In genomic region chr9:136403538-136403914, GRCh38 we compare ENCODE assay signal across 1 cellular context.
A peak's percentile ranks its signal among the peaks of the same experiment; 100 is the strongest.
TF ChIP-seq lines count a peak whose summit lies in the region.

No MANE protein-coding gene starts in this region.

TF ChIP-seq in GM12878, 131 proteins besides CTCF, POLR2A, EP300 and RAD21 (continued from another document):
- peak; percentile 79 for TF ChIP-seq ZNF687 (IDR thresholded peaks at IDR 0.05)
- no peak for TF ChIP-seq NR2C2 (IDR thresholded peaks at IDR 0.05; ENCODE audit: borderline replicate concordance, control insufficient read depth, insufficient read length, low read depth)
- no peak for TF ChIP-seq ZNF274 (IDR thresholded peaks at IDR 0.05; ENCODE audit: insufficient read depth, insufficient read length)
- TF ChIP-seq PAX5 (IDR thresholded peaks at IDR 0.05; ENCODE audit: borderline replicate concordance, low read depth, low read length), result no peak
- no peak for TF ChIP-seq TCF3 (IDR thresholded peaks at IDR 0.05; ENCODE audit: borderline replicate concordance, insufficient read depth, low read depth, low read length)
- no peak for TF ChIP-seq ZBTB40 (IDR thresholded peaks at IDR 0.05; ENCODE audit: borderline replicate concordance)
- peak; percentile 45; the same call in 1 of the 2 replicates for TF ChIP-seq POLR2AphosphoS2 (IDR thresholded peaks at IDR 0.05; ENCODE audit: low read depth, low read length)
- TF ChIP-seq RUNX3 (IDR thresholded peaks at IDR 0.05; ENCODE audit: low read length), result peak; percentile 83
- peak; percentile 32; the same call in 1 of the 2 replicates for TF ChIP-seq NBN (IDR thresholded peaks at IDR 0.05)
- no peak for TF ChIP-seq ZNF622 (IDR thresholded peaks at IDR 0.05)
- TF ChIP-seq CEBPB (IDR thresholded peaks at IDR 0.05; ENCODE audit: borderline replicate concordance in 1 of 2, low read depth in 2 of 2, low read length in 2 of 2), result no peak
- no peak for TF ChIP-seq TBL1XR1 (IDR thresholded peaks at IDR 0.05; ENCODE audit: low read depth, low read length)
- TF ChIP-seq RAD51 (IDR thresholded peaks at IDR 0.05), result no peak
- TF ChIP-seq NRF1 (conservative IDR thresholded peaks at IDR 0.05; ENCODE audit: low read depth, low read length), result no peak
- no peak for TF ChIP-seq CREB1 (IDR thresholded peaks at IDR 0.05; ENCODE audit: low read depth)
- no peak for TF ChIP-seq CHD4 (IDR thresholded peaks at IDR 0.05)
- no peak for TF ChIP-seq NFXL1 (IDR thresholded peaks at IDR 0.05; ENCODE audit: borderline replicate concordance)
- no peak for TF ChIP-seq E2F8 (IDR thresholded peaks at IDR 0.05; ENCODE audit: low read depth, partially characterized antibody)
- 0 out of 2 replicates have a peak, but pooled peaks have one; percentile 21 for TF ChIP-seq MTA2 (IDR thresholded peaks at IDR 0.05; ENCODE audit: low read depth)
- TF ChIP-seq ASH2L (IDR thresholded peaks at IDR 0.05; ENCODE audit: borderline replicate concordance, low read depth), result no peak
- no peak for TF ChIP-seq E2F4 (IDR thresholded peaks at IDR 0.05; ENCODE audit: low read depth, low read length)
- TF ChIP-seq NFYA (IDR thresholded peaks at IDR 0.05; ENCODE audit: borderline replicate concordance, low read depth, low read length), result no peak
- peak; percentile 59; the same call in 1 of the 2 replicates for TF ChIP-seq MXI1 (IDR thresholded peaks at IDR 0.05; ENCODE audit: low read depth, low read length)
- TF ChIP-seq ZNF384 (IDR thresholded peaks at IDR 0.05; ENCODE audit: borderline replicate concordance, low read depth, low read length), result no peak
- TF ChIP-seq SUPT20H (IDR thresholded peaks at IDR 0.05; ENCODE audit: borderline replicate concordance, control insufficient read depth, low read depth, low read length), result no peak
- no peak for TF ChIP-seq ATF2 (IDR thresholded peaks at IDR 0.05; ENCODE audit: low read length)
- no peak for TF ChIP-seq PKNOX1 (IDR thresholded peaks at IDR 0.05)
- no peak for TF ChIP-seq ESRRA (IDR thresholded peaks at IDR 0.05; ENCODE audit: low read length)
- no peak for TF ChIP-seq NFIC (IDR thresholded peaks at IDR 0.05; ENCODE audit: low read depth, low read length)
- TF ChIP-seq CBFB (IDR thresholded peaks at IDR 0.05; ENCODE audit: low read depth), result 0 out of 2 replicates have a peak, but pooled peaks have one; percentile 47
- no peak for TF ChIP-seq LARP7 (IDR thresholded peaks at IDR 0.05)
- no peak for TF ChIP-seq NKRF (conservative IDR thresholded peaks at IDR 0.05)
- TF ChIP-seq ZBTB4 (CRISPR knock-in tag; IDR thresholded peaks at IDR 0.05), result no peak
- TF ChIP-seq BHLHE40 (IDR thresholded peaks at IDR 0.05; ENCODE audit: borderline replicate concordance in 1 of 2, low read depth in 2 of 2, low read length in 1 of 2), result peak; percentile 13 to 43; a peak in 3 of 4 replicates
